ENCODE assay signal across 8 cellular contexts in genomic region chr4:20251061-20251795, GRCh38. TPM values are rescaled to one million over a fixed set of nuclear protein-coding genes. Genes with fewer than 3 reads are reported as not detected.
DNase-seq lines count a peak whose midpoint lies in the region; ATAC-seq and TF ChIP-seq lines count a peak whose summit lies in the region.

No MANE protein-coding gene starts in this region.

- H3K4me1 ChIP-seq in Peyer's patch (peaks cover 0 to 20% (median 0%) of the 10 kb centered on the region in 4 donors), mucosa of descending colon (ENCODE audit: low read depth) (peaks cover 20% of the 10 kb centered on the region)

- H3K36me3 ChIP-seq in Peyer's patch (no peaks in the 10 kb centered on the region), mucosa of descending colon (ENCODE audit: low read depth) (no peaks in the 10 kb centered on the region)

- peak overlapping the region; percentile 44 for H3K4me3 Mint-ChIP-seq in activated naive CD4-positive, alpha-beta T cell treated with anti-CD3 and anti-CD28 coated beads, Interleukin-2, amount 50 U/mL, for 24 hours
- peak overlapping the region; percentile 91 for H3K4me3 Mint-ChIP-seq in glutamatergic neuron (ENCODE audit: unreplicated experiment)
- peak overlapping the region; percentile 52 to 79 for H3K4me3 Mint-ChIP-seq in stimulated activated naive B cell treated with anti-CD40 and anti-IgM and Interleukin-4, amounts not matched to agents 10 μg/mL and 1 μg/mL and 100 μg/mL, for 72 hours

- H3K36me3 Mint-ChIP-seq in activated naive CD4-positive, alpha-beta T cell treated with anti-CD3 and anti-CD28 coated beads, Interleukin-2, amount 50 U/mL, for 24 hours, result no peaks in the 10 kb centered on the region
- no peaks in the 10 kb centered on the region for H3K36me3 Mint-ChIP-seq in glutamatergic neuron (ENCODE audit: unreplicated experiment)
- no peaks in the 10 kb centered on the region for H3K36me3 Mint-ChIP-seq in stimulated activated naive B cell treated with anti-CD40 and anti-IgM and Interleukin-4, amounts not matched to agents 10 μg/mL and 1 μg/mL and 100 μg/mL, for 72 hours

- H3K27ac ChIP-seq in Peyer's patch, result peak overlapping the region in 1 of 4 donors; percentile 10

- H3K27ac Mint-ChIP-seq in activated naive CD4-positive, alpha-beta T cell treated with anti-CD3 and anti-CD28 coated beads, Interleukin-2, amount 50 U/mL, for 24 hours, result no peak overlapping the region
- peak overlapping the region; percentile 52 for H3K27ac Mint-ChIP-seq in glutamatergic neuron (ENCODE audit: unreplicated experiment)
- H3K27ac Mint-ChIP-seq in stimulated activated naive B cell treated with anti-CD40 and anti-IgM and Interleukin-4, amounts not matched to agents 10 μg/mL and 1 μg/mL and 100 μg/mL, for 72 hours, result peak overlapping the region; percentile 47

- H3K9me3 ChIP-seq in Peyer's patch, result no peaks in the 10 kb centered on the region
- H3K9me3 ChIP-seq in mucosa of descending colon, result no peaks in the 10 kb centered on the region

- no peak for DNase-seq in activated naive CD4-positive, alpha-beta T cell (lab: John Stamatoyannopoulos, UW)
- no peak for DNase-seq in Peyer's patch
- DNase-seq in glutamatergic neuron, result no peak
- DNase-seq in stimulated activated naive B cell treated with anti-CD40 and anti-IgM and Interleukin-4, amounts not matched to agents 10 μg/mL and 1 μg/mL and 100 μg/mL, for 72 hours, result no peak
- DNase-seq in activated CD8-positive, alpha-beta memory T cell treated with anti-CD3 and anti-CD28 coated beads, Interleukin-2, amount 50 U/mL, for 4 hours, result no peak
- DNase-seq in mucosa of descending colon, result no peak
- DNase-seq in GF-D8 (lab: John Stamatoyannopoulos, UW), result no peak

- peak overlapping the region; percentile 33 to 52 (median 42) for H3K4me3 ChIP-seq in Peyer's patch
- no peak overlapping the region for H3K4me3 ChIP-seq in mucosa of descending colon

- intact Hi-C loops in mucosa of descending colon (cut with DNase I, micrococcal nuclease), result no loop called here

- H3K27me3 Mint-ChIP-seq in activated naive CD4-positive, alpha-beta T cell treated with anti-CD3 and anti-CD28 coated beads, Interleukin-2, amount 50 U/mL, for 24 hours, result peaks cover 35% of the 10 kb centered on the region
- peaks cover 22% of the 10 kb centered on the region for H3K27me3 Mint-ChIP-seq in glutamatergic neuron (ENCODE audit: unreplicated experiment)
- H3K27me3 Mint-ChIP-seq in stimulated activated naive B cell treated with anti-CD40 and anti-IgM and Interleukin-4, amounts not matched to agents 10 μg/mL and 1 μg/mL and 100 μg/mL, for 72 hours, result peaks cover 53 to 63% of the 10 kb centered on the region in 2 donors

- TF ChIP-seq POLR2A in Peyer's patch (IDR thresholded peaks at IDR 0.05), result no peak

- TF ChIP-seq CTCF in Peyer's patch (IDR thresholded peaks at IDR 0.05) (no peak), glutamatergic neuron (IDR thresholded peaks at IDR 0.05; ENCODE audit: partially characterized antibody, unreplicated experiment) (no peak), mucosa of descending colon (IDR thresholded peaks at IDR 0.05) (no peak)

- H3K4me1 Mint-ChIP-seq in activated naive CD4-positive, alpha-beta T cell treated with anti-CD3 and anti-CD28 coated beads, Interleukin-2, amount 50 U/mL, for 24 hours, result peaks cover 11% of the 10 kb centered on the region
- H3K4me1 Mint-ChIP-seq in glutamatergic neuron (ENCODE audit: low read depth, unreplicated experiment), result peaks cover 4% of the 10 kb centered on the region
- H3K4me1 Mint-ChIP-seq in stimulated activated naive B cell treated with anti-CD40 and anti-IgM and Interleukin-4, amounts not matched to agents 10 μg/mL and 1 μg/mL and 100 μg/mL, for 72 hours, result peaks cover 12 to 40% of the 10 kb centered on the region in 2 donors

- peaks cover 0 to 11% of the 10 kb centered on the region in 2 donors for H3K27me3 ChIP-seq in Peyer's patch

- ATAC-seq in stimulated activated naive B cell treated with anti-CD40 and anti-IgM and Interleukin-4, amounts not matched to agents 10 μg/mL and 1 μg/mL and 100 μg/mL, for 72 hours (replicated peaks), result peak in 1 of 2 donors; percentile 6
- ATAC-seq in mucosa of descending colon, result no peak

- no peaks in the 10 kb centered on the region for H3K9me3 Mint-ChIP-seq in activated naive CD4-positive, alpha-beta T cell treated with anti-CD3 and anti-CD28 coated beads, Interleukin-2, amount 50 U/mL, for 24 hours
- H3K9me3 Mint-ChIP-seq in glutamatergic neuron (ENCODE audit: unreplicated experiment), result peaks cover 10% of the 10 kb centered on the region
- H3K9me3 Mint-ChIP-seq in stimulated activated naive B cell treated with anti-CD40 and anti-IgM and Interleukin-4, amounts not matched to agents 10 μg/mL and 1 μg/mL and 100 μg/mL, for 72 hours, result no peaks in the 10 kb centered on the region

RNA-seq across cellular contexts. Expression of gene SLIT2, which starts 0.5 kb away (rescaled TPM):
- 10 to 100 TPM in 1 of 4 donors, 1 to 10 TPM in 3; 3.3 to 11.6 (median 5.5) TPM for total RNA-seq in Peyer's patch
- total RNA-seq in glutamatergic neuron (ENCODE audit: unreplicated experiment), result 21.6 TPM
- 10 to 100 TPM in 1 of 3 donors, 1 to 10 TPM in 2; 1.2 to 37.3 (median 4.2) TPM for total RNA-seq in mucosa of descending colon
